In genomic region chr1:54224233-54224632, GRCh38 we compare ENCODE assay signal across 1 cellular context.
TF ChIP-seq lines count a peak whose summit lies in the region.

No MANE protein-coding gene starts in this region.

TF ChIP-seq in HEK293, 187 proteins besides CTCF, POLR2A, EP300 and RAD21:
- TF ChIP-seq PRDM2 (tag by site-specific recombination; IDR thresholded peaks at IDR 0.05; ENCODE audit: borderline replicate concordance) (no peak), ZNF768 (tag by site-specific recombination; IDR thresholded peaks at IDR 0.05) (0 out of 2 replicates have a peak, but pooled peaks have one; percentile 18), ZNF394 (tag by site-specific recombination; IDR thresholded peaks at IDR 0.05; ENCODE audit: borderline replicate concordance) (peak; percentile 71; the same call in 1 of the 2 replicates), PRDM10 (tag by site-specific recombination; IDR thresholded peaks at IDR 0.05) (peak; percentile 33; the same call in 1 of the 2 replicates)
